16 cellular contexts compared by ENCODE assay signal in genomic region chr11:11985016-11985715, GRCh38. TPM values are rescaled to one million over a fixed set of nuclear protein-coding genes. Genes with fewer than 3 reads are reported as not detected.
DNase-seq lines count a peak whose midpoint lies in the region; ATAC-seq, FAIRE-seq and TF ChIP-seq lines count a peak whose summit lies in the region.
"Had no signal": no experiment of that assay in that cellular context is flagged by ENCODE, and none has a peak within 500 bp of the region (broad histone marks: within the 10 kb centered on the region; RNA-seq: fewer than 3 reads in every experiment).

No MANE protein-coding gene starts in this region.

- peaks cover 41 to 90% of the 10 kb centered on the region in 2 experiments for H3K79me1 ChIP-seq in IMR-90 (ENCODE audit: low read depth in 1 of 2, low read length in 2 of 2)

- no peak for TF ChIP-seq POLR2A in IMR-90 (IDR thresholded peaks at IDR 0.05; ENCODE audit: low read depth, low read length)

- no peak for TF ChIP-seq CTCF in IMR-90 (conservative IDR thresholded peaks at IDR 0.05; ENCODE audit: low read depth, low read length)
- TF ChIP-seq CTCF in cardiac fibroblast (IDR thresholded peaks at IDR 0.05; ENCODE audit: low read depth, low read length): no peak
- no peak for TF ChIP-seq CTCF in keratinocyte (optimal IDR thresholded peaks at IDR 0.05 in 1 of 3, IDR thresholded peaks at IDR 0.05 in 1 of 3, conservative IDR thresholded peaks at IDR 0.05 in 1 of 3; ENCODE audit: extremely low read depth in 1 of 3, insufficient read depth in 2 of 3, low read length in 3 of 3)

- H3K14ac ChIP-seq in IMR-90 (replicated peaks; ENCODE audit: low read depth, low read length): peak overlapping the region; percentile 88

- H3K79me2 ChIP-seq in ACC112 (ENCODE audit: control insufficient read depth, insufficient read depth, low read length, unreplicated experiment) (no peaks in the 10 kb centered on the region), keratinocyte (ENCODE audit: control insufficient read depth, insufficient read depth, low read length) (peaks cover 39% of the 10 kb centered on the region)

- H4K8ac ChIP-seq in IMR-90 (ENCODE audit: low read depth in 2 of 2, low read length in 2 of 2): peak overlapping the region; percentile 38 to 78

- peak overlapping the region; percentile 88 for H4K91ac ChIP-seq in IMR-90 (ENCODE audit: insufficient read depth, low read depth, low read length)

- no peaks in the 10 kb centered on the region for H3K27me3 ChIP-seq in ACC112 (ENCODE audit: insufficient read depth, low read length)
- H3K27me3 ChIP-seq in IMR-90 (ENCODE audit: control insufficient read depth, insufficient read depth, low read length): no peaks in the 10 kb centered on the region
- H3K27me3 ChIP-seq in keratinocyte (ENCODE audit: control insufficient read depth, extremely low read depth, insufficient read depth, low read length): no peaks in the 10 kb centered on the region
- H3K27me3 ChIP-seq: right lobe of liver, tibial nerve had no signal

- intact Hi-C loops in IMR-90 (cut with micrococcal nuclease): loop anchor here (5.0 kb wide), 1 partner anchor 57 kb away; no protein-coding TSS in a partner anchor

- peak overlapping the region; percentile 4; the same call in 1 of the 2 replicates for H3K4me2 ChIP-seq in IMR-90 (ENCODE audit: low read depth, low read length)
- no peak overlapping the region for H3K4me2 ChIP-seq in keratinocyte (ENCODE audit: control insufficient read depth, extremely low read depth, insufficient read depth, low read depth, low read length)
- H3K4me2 ChIP-seq: KMS-11 had no signal

- H3K4me1 ChIP-seq in ACC112 (ENCODE audit: control insufficient read depth, insufficient read depth, low read length, unreplicated experiment) (peaks cover 68% of the 10 kb centered on the region), IMR-90 (ENCODE audit: control insufficient read depth, insufficient read depth, low read length) (peaks cover 44% of the 10 kb centered on the region), keratinocyte (ENCODE audit: control insufficient read depth, extremely low read depth, insufficient read depth, low read length) (peaks cover 62% of the 10 kb centered on the region)
- H3K4me1 ChIP-seq: right lobe of liver had no signal

- H2AK9ac ChIP-seq in IMR-90 (replicated peaks; ENCODE audit: low read depth, low read length, poor library complexity): no peak overlapping the region

- peak; percentile 56 for FAIRE-seq in keratinocyte (lab: Jason Lieb, UNC)
- FAIRE-seq: endometrium, H54 had no signal

- H2BK15ac ChIP-seq in IMR-90 (ENCODE audit: low read depth, low read length): peak overlapping the region; percentile 35; the same call in 1 of the 3 replicates

- H3K9me1 ChIP-seq in IMR-90 (ENCODE audit: insufficient read depth, low read length): peaks cover 58% of the 10 kb centered on the region
- H3K9me1 ChIP-seq in keratinocyte (ENCODE audit: control insufficient read depth, extremely low read depth, insufficient read depth, low read length): no peaks in the 10 kb centered on the region

- peak; percentile 84 for DNase-seq in IMR-90
- DNase-seq in cardiac fibroblast (ENCODE audit: low read depth in 2 of 2): peak; percentile 63 to 80
- DNase-seq in keratinocyte (ENCODE audit: low read depth, low spot score): no peak
- DNase-seq in NCI-H2081 (lab: John Stamatoyannopoulos, UW): no peak
- DNase-seq: activated naive CD8-positive, alpha-beta T cell treated with anti-CD3 and anti-CD28 coated beads for 36 hours; AML-193; T1000 had no signal

- dilution Hi-C loops in IMR-90 (cut with HindIII; ENCODE audit: low sequenced_read_pairs, unreplicated experiment) (no loop called here), keratinocyte (cut with MboI; ENCODE audit: extremely low pct_ligation_motif_present, low sequenced_read_pairs) (no loop called here)

- CTCF ChIA-PET in IMR-90 (lab: Yijun Ruan, JAX): interaction anchor here (0.6 kb wide), 1 partner anchor 670 kb away, joined by 3 read pairs; no protein-coding TSS in a partner anchor

- POLR2A ChIA-PET in IMR-90 (lab: Charles Lee; ENCODE audit: unreplicated experiment): no interaction called here

- peak overlapping the region; percentile 19; the same call in 1 of the 2 replicates for H3K56ac ChIP-seq in IMR-90 (ENCODE audit: extremely low read depth, insufficient read depth, low read length)

- peak overlapping the region; percentile 73 for H2AK5ac ChIP-seq in IMR-90 (ENCODE audit: low read depth, low read length)

- no peaks in the 10 kb centered on the region; the same call in 1 of the 2 replicates for H3K9me3 ChIP-seq in IMR-90 (ENCODE audit: control insufficient read depth, insufficient read depth, low read length)
- no peaks in the 10 kb centered on the region for H3K9me3 ChIP-seq in keratinocyte (ENCODE audit: control insufficient read depth, low read depth, low read length)
- H3K9me3 ChIP-seq: right lobe of liver, tibial nerve had no signal

- H3K9ac ChIP-seq in IMR-90 (ENCODE audit: low read depth, low read length): peak overlapping the region; percentile 24; the same call in 1 of the 2 replicates
- H3K9ac ChIP-seq in keratinocyte (ENCODE audit: control insufficient read depth, extremely low read depth, insufficient read depth, low read length): no peak overlapping the region
- H3K9ac ChIP-seq: KMS-11 had no signal

- H3K36me3 ChIP-seq in ACC112 (ENCODE audit: insufficient read depth, low read length): no peaks in the 10 kb centered on the region
- H3K36me3 ChIP-seq in IMR-90 (ENCODE audit: control insufficient read depth, insufficient read depth, low read length): peaks cover 9% of the 10 kb centered on the region
- H3K36me3 ChIP-seq in keratinocyte (ENCODE audit: control insufficient read depth in 2 of 2, extremely low read depth in 1 of 2, insufficient read depth in 2 of 2, low read length in 2 of 2): peaks cover 6 to 32% of the 10 kb centered on the region in 2 experiments
- H3K36me3 ChIP-seq: right lobe of liver had no signal

- H3K4me3 ChIP-seq in ACC112 (ENCODE audit: low read depth, low read length) (no peak overlapping the region), IMR-90 (ENCODE audit: insufficient read depth, low read depth, low read length) (no peak overlapping the region), cardiac fibroblast (replicated peaks in 1 of 2; ENCODE audit: low read depth in 2 of 2, low read length in 2 of 2) (no peak overlapping the region), keratinocyte (ENCODE audit: control insufficient read depth in 2 of 3, extremely low read depth in 1 of 3, insufficient read depth in 2 of 3, low read depth in 1 of 3, low read length in 3 of 3) (no peak overlapping the region)
- H3K4me3 ChIP-seq: right lobe of liver, tibial nerve had no signal

- H4K20me1 ChIP-seq in IMR-90 (ENCODE audit: insufficient read depth, low read length) (peaks cover 16% of the 10 kb centered on the region), keratinocyte (ENCODE audit: control insufficient read depth, extremely low read depth, insufficient read depth, low read length) (no peaks in the 10 kb centered on the region)

- peak overlapping the region; percentile 68 for H2BK120ac ChIP-seq in IMR-90 (ENCODE audit: low read depth, low read length)

- peak overlapping the region; percentile 88; the same call in 1 of the 2 replicates for H4K5ac ChIP-seq in IMR-90 (ENCODE audit: low read depth, low read length)

- no TSS peak for BruUV-seq in IMR-90 (replicated peaks; lab: Mats Ljungman, UMichigan)

- no peak for TF ChIP-seq RAD21 in IMR-90 (IDR thresholded peaks at IDR 0.05; ENCODE audit: low read length)

- H3K18ac ChIP-seq in IMR-90 (ENCODE audit: low read depth, low read length): peak overlapping the region; percentile 49

- in situ Hi-C loops in IMR-90 (cut with MboI; ENCODE audit: low sequenced_read_pairs): no loop called here

- WGBS in IMR-90 (ENCODE audit: extremely low coverage in 2 of 2, insufficient read length in 1 of 2), 2 experiments: no CpG with 5 or more reads among the region's 8 CpGs

- H2BK5ac ChIP-seq in IMR-90 (ENCODE audit: low read depth, low read length, poor library complexity, severe bottlenecking): peak overlapping the region; percentile 80

- H3K23ac ChIP-seq in IMR-90 (ENCODE audit: low read depth, low read length): peak overlapping the region; percentile 55

- ATAC-seq in IMR-90 (ENCODE audit: low read depth) (peak; percentile 3; the same call in 1 of the 2 replicates), GM19324 (IDR thresholded peaks at IDR 0.05; ENCODE audit: low FRiP score, unreplicated experiment) (no peak), HG03108 (IDR thresholded peaks at IDR 0.05; ENCODE audit: unreplicated experiment) (no peak), GM19467 (IDR thresholded peaks at IDR 0.05; ENCODE audit: unreplicated experiment) (no peak)
- ATAC-seq: right lobe of liver had no signal

- no peak overlapping the region for H2AFZ ChIP-seq in ACC112 (ENCODE audit: low read length, unreplicated experiment)
- no peak overlapping the region for H2AFZ ChIP-seq in IMR-90 (replicated peaks; ENCODE audit: low read length, poor library complexity)
- no peak overlapping the region for H2AFZ ChIP-seq in keratinocyte (ENCODE audit: control insufficient read depth, low read length)

- peak overlapping the region; percentile 55 for H2BK20ac ChIP-seq in IMR-90 (ENCODE audit: low read depth, low read length)

- H3K27ac ChIP-seq in ACC112 (ENCODE audit: low read depth, low read length) (peak overlapping the region; percentile 69), IMR-90 (ENCODE audit: insufficient read depth, low read length) (peak overlapping the region; percentile 51), keratinocyte (ENCODE audit: control insufficient read depth, insufficient read depth, low read length) (peak overlapping the region; percentile 15)
- H3K27ac ChIP-seq: KMS-11, right lobe of liver had no signal

- peak overlapping the region; percentile 69 for H3K4ac ChIP-seq in IMR-90 (ENCODE audit: low read depth, low read length)

TF ChIP-seq in IMR-90, 13 proteins besides CTCF, POLR2A, EP300 and RAD21 (continues in another document):
- no peak for TF ChIP-seq SMC3 (IDR thresholded peaks at IDR 0.05; ENCODE audit: low read depth, low read length)
- TF ChIP-seq NFE2L2 (IDR thresholded peaks at IDR 0.05; ENCODE audit: low read depth, low read length): no peak
- no peak for TF ChIP-seq MAZ (IDR thresholded peaks at IDR 0.05; ENCODE audit: borderline replicate concordance, low read depth, low read length)
- TF ChIP-seq RCOR1 (IDR thresholded peaks at IDR 0.05; ENCODE audit: insufficient replicate concordance, low read length): peak; percentile 99

RNA-seq across cellular contexts. Expression of gene DKK3, which starts 23.3 kb away (rescaled TPM):
- total RNA-seq in IMR-90 (2012; rRNA removed): 348 and 453 TPM in 2 replicates
- polyA plus RNA-seq in IMR-90 (2012; rRNA removed) (838 and 964 TPM in 2 replicates), keratinocyte (712 to 984 TPM (median 777 TPM) in 3 replicates)
- polyA plus RNA-seq in IMR-90 (2012; cell fraction: cytosol; rRNA removed): 812 and 1,206 TPM in 2 replicates
- 383 and 412 TPM in 2 replicates for polyA plus RNA-seq in IMR-90 (2012; cell fraction: nucleus; rRNA removed; ENCODE audit: low replicate concordance)
- polyA plus RNA-seq in keratinocyte (2011; ENCODE audit: low read depth): 449 TPM
- 673 and 675 TPM in 2 replicates for polyA plus RNA-seq in keratinocyte (2011; cell fraction: cytosol; rRNA removed)
- 1,006 and 1,193 TPM in 2 replicates for polyA plus RNA-seq in keratinocyte (2011; cell fraction: nucleus; rRNA removed)
- polyA plus RNA-seq in keratinocyte (2012; ENCODE audit: low replicate concordance): 451 and 482 TPM in 2 replicates
- polyA minus RNA-seq in keratinocyte: 466 to 661 TPM (median 564 TPM) in 3 replicates
- polyA minus RNA-seq in keratinocyte (2011; cell fraction: cytosol; rRNA and poly(A)+ RNA removed): 657 TPM
- 427 and 766 TPM in 2 replicates for polyA minus RNA-seq in keratinocyte (2011; cell fraction: nucleus; rRNA and poly(A)+ RNA removed)

Comparison
In these comparisons a context has a peak if more than half of its experiments do, and no peak if none do; other contexts are left out.
1. H3K27ac ChIP-seq: peak in every context shown above with its lines; median percentile 69 in ACC112; 51 in IMR-90; 15 in keratinocyte.
2. DNase-seq: peak in IMR-90 (single experiment) and cardiac fibroblast (2 of 2); none in keratinocyte (single experiment) and NCI-H2081 (0 of 2).